ENCODE assay signal across 8 cellular contexts in the genomic region with DNA sequence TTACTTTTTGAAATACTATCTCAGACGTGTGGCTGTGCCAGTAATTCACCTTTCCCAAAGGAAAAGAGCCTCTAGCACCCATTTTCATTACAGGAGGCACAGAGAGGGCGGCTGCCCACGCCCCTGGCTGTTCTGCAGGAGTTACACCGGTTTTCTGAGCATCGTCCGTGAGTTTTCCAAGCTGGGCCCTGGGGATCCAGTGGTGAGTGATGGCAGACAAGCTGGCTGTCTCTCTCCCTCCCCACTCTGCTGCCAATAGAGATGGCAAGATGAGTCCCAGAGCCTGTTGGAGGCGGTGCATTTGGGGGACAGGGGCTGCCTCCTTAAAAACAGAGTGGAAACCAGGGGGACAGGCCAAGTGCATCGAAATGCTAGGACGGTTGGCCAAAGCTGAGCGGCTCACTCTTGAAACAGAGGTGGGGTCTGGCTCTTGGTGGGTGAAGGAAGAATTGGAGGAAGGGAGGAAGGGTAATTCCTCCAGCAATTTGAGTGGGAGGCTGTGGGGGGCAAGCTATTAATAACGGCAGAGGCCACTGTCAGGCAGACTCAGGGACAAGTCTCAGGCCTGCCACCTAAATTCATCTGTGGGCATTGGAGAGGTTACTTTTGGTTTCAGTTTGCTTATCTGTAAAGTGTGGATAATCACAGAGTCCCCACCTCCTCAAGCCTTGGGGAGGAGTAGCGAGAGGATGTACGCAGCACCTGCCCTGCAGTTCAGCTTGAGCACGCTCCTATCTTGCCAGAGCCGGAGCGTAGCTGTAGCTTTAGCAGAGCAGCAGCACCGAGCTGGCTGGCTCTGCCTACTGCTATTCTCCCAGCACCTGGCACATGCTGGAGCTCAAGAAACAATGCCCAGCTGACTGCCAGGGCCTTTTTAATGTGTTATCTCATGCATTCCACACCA. TPM values are rescaled to one million over a fixed set of nuclear protein-coding genes. Genes with fewer than 3 reads are reported as not detected.
DNase-seq lines count a peak whose midpoint lies in the region; ATAC-seq and TF ChIP-seq lines count a peak whose summit lies in the region.

No MANE protein-coding gene starts in this region.

- peaks cover 9% of the 10 kb centered on the region for H3K27me3 Mint-ChIP-seq in osteocyte (ENCODE audit: unreplicated experiment)

- H3K36me3 Mint-ChIP-seq in osteocyte (ENCODE audit: unreplicated experiment) = no peaks in the 10 kb centered on the region

- H3K27me3 ChIP-seq in heart right ventricle = no peaks in the 10 kb centered on the region

- H3K4me1 Mint-ChIP-seq in osteocyte (ENCODE audit: unreplicated experiment) = peaks cover 7% of the 10 kb centered on the region

- TF ChIP-seq CTCF in heart right ventricle (IDR thresholded peaks at IDR 0.05) (no peak), foreskin fibroblast (IDR thresholded peaks at IDR 0.05; ENCODE audit: low read depth, low read length) (no peak), osteocyte (IDR thresholded peaks at IDR 0.05) (no peak)

- peak overlapping the region in 6 of 10 donors; percentile 13 to 75 (median 38) for H3K27ac ChIP-seq in heart right ventricle

- no peaks in the 10 kb centered on the region for H3K36me3 ChIP-seq in heart right ventricle

- no peak overlapping the region for H3K27ac Mint-ChIP-seq in osteocyte (ENCODE audit: unreplicated experiment)

- intact Hi-C loops in heart right ventricle (cut with DNase I) = loop anchor here (1.0 to 10.0 kb wide), 5 partner anchors 69 to 447 kb away; no protein-coding TSS in a partner anchor

- no peaks in the 10 kb centered on the region for H3K9me3 ChIP-seq in heart right ventricle

- WGBS in heart right ventricle, 2 donors = 56 to 62% methylated on average over 17 of the region's 17 CpGs

- peak; percentile 96 for DNase-seq in DMS53 (lab: John Stamatoyannopoulos, UW)
- DNase-seq in activated CD4-positive, alpha-beta T cell treated with anti-CD3 and anti-CD28 coated beads, Interleukin-2, amount 50 U/mL, for 4 hours = peak; percentile 46 to 48
- peak in 1 of 2 donors; percentile 14 for DNase-seq in heart right ventricle
- peak; percentile 5 to 23 for DNase-seq in stimulated activated CD8-positive, alpha-beta memory T cell treated with anti-CD3 and anti-CD28 coated beads, Interleukin-7, amount 100 ng/mL, for 1 hour (ENCODE audit: low read depth in 2 of 2)
- no peak for DNase-seq in foreskin fibroblast
- no peak for DNase-seq in osteocyte (ENCODE audit: extremely low spot score, unreplicated experiment)

- peaks cover 5% of the 10 kb centered on the region for H3K9me3 Mint-ChIP-seq in osteocyte (ENCODE audit: unreplicated experiment)

- peaks cover 0 to 33% (median 11%) of the 10 kb centered on the region in 9 donors for H3K4me1 ChIP-seq in heart right ventricle

- peak overlapping the region in 6 of 10 donors; percentile 8 to 38 (median 32) for H3K4me3 ChIP-seq in heart right ventricle
- no peak overlapping the region for H3K4me3 ChIP-seq in foreskin fibroblast (ENCODE audit: low read depth in 1 of 2, low read length in 2 of 2)

- ATAC-seq in GM19468 (IDR thresholded peaks at IDR 0.05; ENCODE audit: extremely low read depth, unreplicated experiment) (peak; percentile 65), HG03571 (IDR thresholded peaks at IDR 0.05; ENCODE audit: unreplicated experiment) (peak; percentile 43), heart right ventricle (peak; percentile 15 to 58 (median 52))

- no peak overlapping the region for H3K4me3 Mint-ChIP-seq in osteocyte (ENCODE audit: unreplicated experiment)

RNA-seq across cellular contexts. Expression of a gene that starts 7.5 kb away (rescaled TPM):
- 1 to 10 TPM in 1 of 10 donors, under 1 TPM in 8, not detected in 1; 0.10 to 1.6 (median 0.24) TPM for total RNA-seq in heart right ventricle
- polyA plus RNA-seq in heart right ventricle = under 1 TPM in 1 of 2 donors, not detected in 1; 0.06 TPM
- total RNA-seq in osteocyte = not detected in 2 replicates

Comparison
In these comparisons a context has a peak if more than half of its experiments do, and no peak if none do; other contexts are left out.
1. DNase-seq: peak in DMS53 (single experiment), activated CD4-positive, alpha-beta T cell treated with anti-CD3 and anti-CD28 coated beads, Interleukin-2, amount 50 U/mL, for 4 hours (2 of 2) and stimulated activated CD8-positive, alpha-beta memory T cell treated with anti-CD3 and anti-CD28 coated beads, Interleukin-7, amount 100 ng/mL, for 1 hour (2 of 2); none in foreskin fibroblast (0 of 2) and osteocyte (single experiment).
2. H3K4me3 ChIP-seq: peak in heart right ventricle (6 of 10); none in foreskin fibroblast (0 of 2).
3. Peak in every context shown above with its lines, with median percentiles within 50 percentile points of each other: ATAC-seq.